Comparison of ENCODE assay signal across 24 cellular contexts in genomic region chr3:155192957-155193746, GRCh38.
"Had no signal": no experiment of that assay in that cellular context is flagged by ENCODE, and none has a peak within 500 bp of the region (broad histone marks: within the 10 kb centered on the region; RNA-seq: fewer than 3 reads in every experiment).

No MANE protein-coding gene starts in this region.

- H3K9me3 ChIP-seq: colonic mucosa, esophagus squamous epithelium, gastroesophageal sphincter, left ventricle myocardium inferior, lower lobe of right lung, prostate gland, right lobe of liver, testis, tibial nerve, upper lobe of right lung, vagina had no signal

- H3K4me3 ChIP-seq: colonic mucosa, esophagus squamous epithelium, gastroesophageal sphincter, left ventricle myocardium inferior, lower lobe of right lung, prostate gland, right lobe of liver, skin epidermis, testis, tibial nerve, upper lobe of right lung, vagina had no signal

- H3K4me3 Mint-ChIP-seq: memory B cell; naive B cell; nephron; stimulated activated naive B cell treated with anti-CD40 and anti-IgM and Interleukin-4, amounts not matched to agents 10 μg/mL and 1 μg/mL and 100 μg/mL, for 72 hours; stimulated activated naive CD8-positive, alpha-beta T cell treated with anti-CD3 and anti-CD28 coated beads, Interleukin-15, amount 100 ng/mL, for 72 hours had no signal

- H3K36me3 Mint-ChIP-seq: memory B cell; naive B cell; stimulated activated naive B cell treated with anti-CD40 and anti-IgM and Interleukin-4, amounts not matched to agents 10 μg/mL and 1 μg/mL and 100 μg/mL, for 72 hours had no signal

- H3K9me3 Mint-ChIP-seq: memory B cell; naive B cell; nephron; stimulated activated naive B cell treated with anti-CD40 and anti-IgM and Interleukin-4, amounts not matched to agents 10 μg/mL and 1 μg/mL and 100 μg/mL, for 72 hours; stimulated activated naive CD8-positive, alpha-beta T cell treated with anti-CD3 and anti-CD28 coated beads, Interleukin-15, amount 100 ng/mL, for 72 hours had no signal

- H3K27me3 ChIP-seq: colonic mucosa, esophagus squamous epithelium, gastroesophageal sphincter, right lobe of liver, testis, tibial nerve, upper lobe of right lung, vagina had no signal

- H3K27ac ChIP-seq: colonic mucosa, esophagus squamous epithelium, gastroesophageal sphincter, left ventricle myocardium inferior, lower lobe of right lung, parathyroid adenoma, prostate gland, right lobe of liver, skin epidermis, testis, tibial nerve, upper lobe of right lung, vagina had no signal

- H3K27me3 Mint-ChIP-seq: memory B cell; naive B cell; stimulated activated naive B cell treated with anti-CD40 and anti-IgM and Interleukin-4, amounts not matched to agents 10 μg/mL and 1 μg/mL and 100 μg/mL, for 72 hours; stimulated activated naive CD8-positive, alpha-beta T cell treated with anti-CD3 and anti-CD28 coated beads, Interleukin-15, amount 100 ng/mL, for 72 hours had no signal

- H3K4me1 ChIP-seq: colonic mucosa, esophagus squamous epithelium, left ventricle myocardium inferior, lower lobe of right lung, parathyroid adenoma, prostate gland, right lobe of liver, testis, tibial nerve, upper lobe of right lung, vagina had no signal

- ATAC-seq: gastroesophageal sphincter; lower lobe of right lung; stimulated activated naive B cell treated with anti-CD40 and anti-IgM and Interleukin-4, amounts not matched to agents 10 μg/mL and 1 μg/mL and 100 μg/mL, for 72 hours; stimulated activated naive CD8-positive, alpha-beta T cell treated with anti-CD3 and anti-CD28 coated beads, Interleukin-15, amount 100 ng/mL, for 72 hours; upper lobe of right lung had no signal

- DNase-seq: colonic mucosa; dermis blood vessel endothelial cell; esophagus squamous epithelium; glutamatergic neuron; left ventricle myocardium inferior; lower lobe of right lung; midbrain; naive B cell; retina; right lobe of liver; stimulated activated CD4-positive, alpha-beta T cell treated with anti-CD3 and anti-CD28 coated beads, Interleukin-2, amount 100 ng/mL, for 24 hours; stimulated activated CD4-positive, alpha-beta T cell treated with anti-CD3 and anti-CD28 coated beads, Interleukin-4, amount 100 ng/mL, for 4 hours; stimulated activated naive B cell treated with anti-CD40 and anti-IgM and Interleukin-4, amounts not matched to agents 10 μg/mL and 1 μg/mL and 100 μg/mL, for 72 hours; stimulated activated naive CD8-positive, alpha-beta T cell treated with anti-CD3 and anti-CD28 coated beads, Interleukin-15, amount 100 ng/mL, for 72 hours; testis; upper lobe of right lung had no signal

- H3K36me3 ChIP-seq: colonic mucosa, esophagus squamous epithelium, gastroesophageal sphincter, left ventricle myocardium inferior, lower lobe of right lung, prostate gland, right lobe of liver, tibial nerve, upper lobe of right lung, vagina had no signal

- H3K27ac Mint-ChIP-seq: memory B cell; stimulated activated naive B cell treated with anti-CD40 and anti-IgM and Interleukin-4, amounts not matched to agents 10 μg/mL and 1 μg/mL and 100 μg/mL, for 72 hours; stimulated activated naive CD8-positive, alpha-beta T cell treated with anti-CD3 and anti-CD28 coated beads, Interleukin-15, amount 100 ng/mL, for 72 hours had no signal

- H3K4me1 Mint-ChIP-seq: memory B cell; naive B cell; stimulated activated naive B cell treated with anti-CD40 and anti-IgM and Interleukin-4, amounts not matched to agents 10 μg/mL and 1 μg/mL and 100 μg/mL, for 72 hours; stimulated activated naive CD8-positive, alpha-beta T cell treated with anti-CD3 and anti-CD28 coated beads, Interleukin-15, amount 100 ng/mL, for 72 hours had no signal
